Comparison of ENCODE assay signal across 1 cellular context in the genomic region with DNA sequence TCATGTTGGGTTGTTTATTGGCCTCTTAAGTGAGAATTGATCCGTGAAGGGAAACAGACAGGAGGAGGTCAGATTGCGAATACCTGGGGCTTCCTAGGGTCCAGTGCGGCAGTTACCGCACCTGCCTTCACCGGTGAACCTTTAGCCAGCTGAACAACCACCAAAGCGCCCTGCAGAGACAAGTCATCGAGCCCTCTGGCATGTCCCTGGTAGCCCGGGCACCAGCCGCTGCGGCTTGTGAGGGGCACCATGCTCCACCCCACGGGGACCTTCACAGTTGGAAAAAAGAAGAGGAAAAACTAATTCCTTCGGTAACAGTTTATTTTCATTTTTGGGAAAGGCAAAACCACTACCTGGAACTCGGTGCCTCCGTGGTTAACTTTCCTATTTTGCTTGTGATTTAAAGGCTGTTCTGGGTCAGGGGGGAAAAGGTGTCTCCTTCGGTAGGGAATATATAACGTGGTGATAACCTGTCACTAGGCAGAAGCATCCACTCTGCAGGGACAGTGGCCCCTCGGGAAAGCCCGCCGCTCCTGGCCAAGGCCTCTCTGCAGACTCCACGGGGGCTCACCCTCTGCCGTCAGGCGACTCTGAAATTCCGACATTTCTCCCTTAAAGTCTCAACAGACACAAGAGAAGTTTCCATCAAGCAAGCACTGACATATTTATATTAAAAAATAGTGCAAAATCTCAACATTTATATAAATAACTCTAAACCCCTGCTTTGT.
TF ChIP-seq lines count a peak whose summit lies in the region.

No MANE protein-coding gene starts in this region.

TF ChIP-seq in IMR-90, 13 proteins besides CTCF, POLR2A, EP300 and RAD21 (continued from another document):
- TF ChIP-seq ELK1 (IDR thresholded peaks at IDR 0.05; ENCODE audit: borderline replicate concordance, low read depth, low read length) (no peak), RFX5 (IDR thresholded peaks at IDR 0.05; ENCODE audit: low read depth, low read length) (no peak), MAZ (IDR thresholded peaks at IDR 0.05; ENCODE audit: borderline replicate concordance, low read depth, low read length) (no peak), BHLHE40 (IDR thresholded peaks at IDR 0.05; ENCODE audit: low read depth, low read length) (no peak), CEBPB (IDR thresholded peaks at IDR 0.05; ENCODE audit: low read depth, low read length) (no peak), SMC3 (IDR thresholded peaks at IDR 0.05; ENCODE audit: low read depth, low read length) (no peak), CHD1 (IDR thresholded peaks at IDR 0.05; ENCODE audit: low read depth, low read length) (no peak), MXI1 (IDR thresholded peaks at IDR 0.05; ENCODE audit: borderline replicate concordance, low read depth, low read length) (no peak), FOS (IDR thresholded peaks at IDR 0.05; ENCODE audit: low read depth, low read length) (no peak), RCOR1 (IDR thresholded peaks at IDR 0.05; ENCODE audit: insufficient replicate concordance, low read length) (no peak), MAFK (IDR thresholded peaks at IDR 0.05; ENCODE audit: low read depth, low read length) (no peak)
